ENCODE assay signal across 31 cellular contexts in genomic region chr7:33500590-33500989, GRCh38.
DNase-seq lines count a peak whose midpoint lies in the region; ATAC-seq and TF ChIP-seq lines count a peak whose summit lies in the region.
"Had no signal": no experiment of that assay in that cellular context is flagged by ENCODE, and none has a peak within 500 bp of the region (broad histone marks: within the 10 kb centered on the region; RNA-seq: fewer than 3 reads in every experiment).

No MANE protein-coding gene starts in this region.

- H3K27ac ChIP-seq in heart right ventricle (peak overlapping the region in 3 of 10 donors; percentile 22 to 49 (median 32)), gastrocnemius medialis (peak overlapping the region; percentile 26 to 69 (median 57))
- H3K27ac ChIP-seq: adrenal gland, brain microvascular endothelial cell, coronary artery, left lung, right lobe of liver, SJCRH30 had no signal

- H3K9me3 ChIP-seq in heart right ventricle: peaks cover 0 to 6% (median 0%) of the 10 kb centered on the region in 11 donors
- no peaks in the 10 kb centered on the region for H3K9me3 ChIP-seq in gastrocnemius medialis
- H3K9me3 ChIP-seq: adrenal gland, left lung, right lobe of liver, SJCRH30 had no signal

- H3K27me3 ChIP-seq in heart right ventricle (no peaks in the 10 kb centered on the region), gastrocnemius medialis (no peaks in the 10 kb centered on the region)
- H3K27me3 ChIP-seq: adrenal gland, brain microvascular endothelial cell, left lung, right lobe of liver, SJCRH30 had no signal

- H3K4me3 ChIP-seq in AG10803 (ENCODE audit: low read length): no peak overlapping the region
- no peak overlapping the region for H3K4me3 ChIP-seq in heart right ventricle
- H3K4me3 ChIP-seq in gastrocnemius medialis: no peak overlapping the region
- H3K4me3 ChIP-seq: adrenal gland, coronary artery, GM12878, left lung, right lobe of liver, SJCRH30 had no signal

- ATAC-seq in heart right ventricle (peak in 5 of 8 donors; percentile 33 to 66 (median 49)), gastrocnemius medialis (peak; percentile 75 to 90)
- ATAC-seq: activated T-cell treated with anti-CD3 and anti-CD28 coated beads, Interleukin-2, amount 50 U/mL, for 4 hours; GM12878; left lung; natural killer cell treated with Interleukin-12 subunit alpha and Interleukin-12 subunit beta and Interleukin-15 and Interleukin-18, amount 100 ng/mL, for 72 hours; right lobe of liver; stimulated activated naive B cell treated with anti-CD40 and anti-IgM and Interleukin-4, amounts not matched to agents 10 μg/mL and 1 μg/mL and 100 μg/mL, for 72 hours; T-cell had no signal

- H3K36me3 ChIP-seq in heart right ventricle (peaks cover 0 to 2% (median 0%) of the 10 kb centered on the region in 9 donors), gastrocnemius medialis (no peaks in the 10 kb centered on the region)
- H3K36me3 ChIP-seq: adrenal gland, brain microvascular endothelial cell, left lung, right lobe of liver, SJCRH30 had no signal

- in situ Hi-C loops in gastrocnemius medialis (cut with MboI; ENCODE audit: low sequenced_read_pairs in 4 of 4): no loop called here

- intact Hi-C loops in heart right ventricle (cut with DNase I) (no loop called here), gastrocnemius medialis (cut with DNase I; ENCODE audit: low total_unique reads) (loop anchor here (5.0 kb wide), 1 partner anchor 52 kb away; no protein-coding TSS in a partner anchor)

- no peak for TF ChIP-seq POLR2A in gastrocnemius medialis (IDR thresholded peaks at IDR 0.05)

- WGBS in heart right ventricle, 2 donors: 36 to 48% methylated on average over 2 of the region's 2 CpGs

- H3K4me1 ChIP-seq in heart right ventricle: peaks cover 0 to 13% (median 4%) of the 10 kb centered on the region in 9 donors
- peaks cover 35 to 44% of the 10 kb centered on the region in 2 donors for H3K4me1 ChIP-seq in gastrocnemius medialis
- H3K4me1 ChIP-seq: adrenal gland, left lung, right lobe of liver, SJCRH30 had no signal

- DNase-seq in AG10803 (ENCODE audit: low read depth): peak; percentile 68
- peak; percentile 72 for DNase-seq in LHCN-M2 (ENCODE audit: low read depth)
- DNase-seq in heart right ventricle: no peak
- DNase-seq in gastrocnemius medialis: no peak
- DNase-seq in NCI-H2081 (lab: John Stamatoyannopoulos, UW): no peak
- no peak for DNase-seq in DMS79 (lab: John Stamatoyannopoulos, UW)
- DNase-seq in cerebellar nuclear complex (lab: John Stamatoyannopoulos, UW): no peak
- DNase-seq in retina: no peak
- DNase-seq: activated B cell treated with CpG ODN at 0.5 μM for 24 hours; activated CD4-positive, alpha-beta T cell treated with anti-CD3 and anti-CD28 coated beads, Interleukin-2, amount 50 U/mL, for 1 hour; activated naive CD4-positive, alpha-beta T cell; activated T-cell treated with anti-CD3 and anti-CD28 coated beads, Interleukin-2, amount 50 U/mL, for 4 hours; adrenal gland; brain microvascular endothelial cell; C1 segment of cervical spinal cord; DND-41; effector memory CD4-positive, alpha-beta T cell; HCEC 1CT; left lung; NCI-H1105 treated with DMSO at 0.1 percent for 48 hours; NCI-H2029 treated with DMSO at 0.1 percent for 48 hours; NCI-H226; NCI-H748 treated with DMSO at 0.1 percent for 48 hours; right lobe of liver; stimulated activated CD4-positive, alpha-beta T cell treated with anti-CD3 and anti-CD28 coated beads, Interleukin-15, amount 100 ng/mL, for 24 hours; stimulated activated naive B cell treated with anti-CD40 and anti-IgM and Interleukin-4, amounts not matched to agents 10 μg/mL and 1 μg/mL and 100 μg/mL, for 72 hours; T-cell had no signal

- no peak for TF ChIP-seq CTCF in AG10803 (conservative IDR thresholded peaks at IDR 0.05; ENCODE audit: low read length)
- no peak for TF ChIP-seq CTCF in heart right ventricle (IDR thresholded peaks at IDR 0.05)
- no peak for TF ChIP-seq CTCF in gastrocnemius medialis (IDR thresholded peaks at IDR 0.05 in 4 of 5, conservative IDR thresholded peaks at IDR 0.05 in 1 of 5)

Comparison
In these comparisons a context has a peak if more than half of its experiments do, and no peak if none do; other contexts are left out.
1. DNase-seq: peak in AG10803 (single experiment) and LHCN-M2 (single experiment); none in heart right ventricle (0 of 2), gastrocnemius medialis (0 of 2), NCI-H2081 (0 of 2), DMS79 (single experiment), cerebellar nuclear complex (0 of 2) and retina (single experiment).